ENCODE assay signal across 8 cellular contexts in the genomic region with DNA sequence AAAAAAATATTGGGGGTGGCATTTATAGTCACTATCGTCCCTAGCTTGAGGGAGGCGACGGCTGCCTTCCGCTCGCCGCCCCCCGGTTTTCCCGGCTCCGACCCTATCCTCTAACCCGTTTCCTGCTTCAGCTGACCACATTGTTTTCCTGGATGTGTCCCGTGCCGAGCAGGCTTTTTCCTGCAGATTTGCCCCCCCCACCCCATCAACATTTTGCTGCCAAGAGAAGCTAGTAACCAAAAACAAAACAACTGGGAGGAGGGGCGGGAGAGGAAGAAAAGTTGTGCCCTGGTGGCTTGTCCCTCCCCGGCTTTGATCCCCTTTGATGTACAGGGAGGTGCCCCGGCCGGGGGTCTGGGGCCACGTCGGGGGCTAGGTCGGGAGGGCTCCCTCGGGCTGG. TPM values are rescaled to one million over a fixed set of nuclear protein-coding genes. Genes with fewer than 3 reads are reported as not detected.
DNase-seq lines count a peak whose midpoint lies in the region; ATAC-seq and TF ChIP-seq lines count a peak whose summit lies in the region.
"Not testable (repeated sequence)": the region's sequence is repeated elsewhere in the genome, so short reads cannot be mapped to it uniquely, and the experiment has no call there.

No MANE protein-coding gene starts in this region.

- H3K4me1 Mint-ChIP-seq in activated CD4-positive, alpha-beta T cell treated with anti-CD3 and anti-CD28 coated beads, Interleukin-2, amount 10 ng/mL, durations not matched to agents 24 days and 14 days; stimulated activated naive B cell treated with anti-CD40 and anti-IgM and Interleukin-4, amounts not matched to agents 10 μg/mL and 1 μg/mL and 100 μg/mL, for 72 hours: not testable (repeated sequence)

- not testable (repeated sequence) for H3K4me2 ChIP-seq in GM23248 (ENCODE audit: unreplicated experiment)

- peak overlapping the region; percentile 89 for H3K4me3 Mint-ChIP-seq in activated CD4-positive, alpha-beta T cell treated with anti-CD3 and anti-CD28 coated beads, Interleukin-2, amount 10 ng/mL, durations not matched to agents 24 days and 14 days
- peak overlapping the region in 1 of 2 donors; percentile 87 for H3K4me3 Mint-ChIP-seq in stimulated activated naive B cell treated with anti-CD40 and anti-IgM and Interleukin-4, amounts not matched to agents 10 μg/mL and 1 μg/mL and 100 μg/mL, for 72 hours

- POLR2A ChIA-PET in AG04450 (lab: Yijun Ruan, JAX); Panc1 (lab: Charles Lee): not testable (repeated sequence)

- not testable (repeated sequence) for BruUV-seq in Panc1 (replicated peaks; lab: Mats Ljungman, UMichigan)

- H3K4me3 ChIP-seq in AG04450 (ENCODE audit: low read depth, low read length), result peak overlapping the region; percentile 35; the same call in 1 of the 2 replicates
- H3K4me3 ChIP-seq in GM23248, result peak overlapping the region; percentile 45; the same call in 1 of the 2 replicates
- peak overlapping the region; percentile 15 to 18; a peak in 2 of 4 replicates for H3K4me3 ChIP-seq in Panc1 (ENCODE audit: low read depth in 2 of 2, low read length in 2 of 2)
- not testable (repeated sequence) for H3K4me3 ChIP-seq in body of pancreas; lower leg skin (ENCODE audit: low read depth, poor library complexity, severe bottlenecking)
- peak overlapping the region; percentile 33 for H3K4me3 ChIP-seq in fibroblast of pulmonary artery (replicated peaks; ENCODE audit: low read depth, low read length)

- not testable (repeated sequence) for H3K27ac ChIP-seq in AG04450 (ENCODE audit: low read depth, low read length); GM23248; Panc1 (ENCODE audit: low read length)
- H3K27ac ChIP-seq in body of pancreas, result peak overlapping the region in 1 of 4 donors; percentile 25

- H3K79me2 ChIP-seq in GM23248 (ENCODE audit: insufficient read depth), result not testable (repeated sequence)

- not testable (repeated sequence) for H3K27me3 Mint-ChIP-seq in activated CD4-positive, alpha-beta T cell treated with anti-CD3 and anti-CD28 coated beads, Interleukin-2, amount 10 ng/mL, durations not matched to agents 24 days and 14 days; stimulated activated naive B cell treated with anti-CD40 and anti-IgM and Interleukin-4, amounts not matched to agents 10 μg/mL and 1 μg/mL and 100 μg/mL, for 72 hours

- H3K4me1 ChIP-seq in GM23248 (ENCODE audit: insufficient read depth); Panc1 (ENCODE audit: control insufficient read depth, insufficient read depth, low read length); body of pancreas: not testable (repeated sequence)

- CTCF ChIA-PET in AG04450 (lab: Charles Lee); Panc1 (lab: Charles Lee): not testable (repeated sequence)

- not testable (repeated sequence) for H3K36me3 Mint-ChIP-seq in activated CD4-positive, alpha-beta T cell treated with anti-CD3 and anti-CD28 coated beads, Interleukin-2, amount 10 ng/mL, durations not matched to agents 24 days and 14 days (ENCODE audit: low read depth); stimulated activated naive B cell treated with anti-CD40 and anti-IgM and Interleukin-4, amounts not matched to agents 10 μg/mL and 1 μg/mL and 100 μg/mL, for 72 hours

- in situ Hi-C loops in GM23248 (cut with MboI); Panc1 (cut with HindIII; ENCODE audit: low pct_unique_long_range_greater_than_20kb, low sequenced_read_pairs): not testable (repeated sequence)

- H3K9me2 ChIP-seq in GM23248 (ENCODE audit: insufficient read depth), result not testable (repeated sequence)

- peak overlapping the region; percentile 89 for H3K27ac Mint-ChIP-seq in activated CD4-positive, alpha-beta T cell treated with anti-CD3 and anti-CD28 coated beads, Interleukin-2, amount 10 ng/mL, durations not matched to agents 24 days and 14 days
- peak overlapping the region; percentile 47 for H3K27ac Mint-ChIP-seq in stimulated activated naive B cell treated with anti-CD40 and anti-IgM and Interleukin-4, amounts not matched to agents 10 μg/mL and 1 μg/mL and 100 μg/mL, for 72 hours

- H3K9me3 Mint-ChIP-seq in activated CD4-positive, alpha-beta T cell treated with anti-CD3 and anti-CD28 coated beads, Interleukin-2, amount 10 ng/mL, durations not matched to agents 24 days and 14 days; stimulated activated naive B cell treated with anti-CD40 and anti-IgM and Interleukin-4, amounts not matched to agents 10 μg/mL and 1 μg/mL and 100 μg/mL, for 72 hours: not testable (repeated sequence)

- H3K9ac ChIP-seq in GM23248, result 0 out of 2 replicates have a peak overlapping the region, but pooled peaks have one; percentile 31

- H2AFZ ChIP-seq in GM23248, result not testable (repeated sequence)

- ATAC-seq in Panc1; body of pancreas; stimulated activated naive B cell treated with anti-CD40 and anti-IgM and Interleukin-4, amounts not matched to agents 10 μg/mL and 1 μg/mL and 100 μg/mL, for 72 hours (replicated peaks): not testable (repeated sequence)

- H3K9me3 ChIP-seq in AG04450 (ENCODE audit: control insufficient read depth, insufficient read depth, low read length); GM23248 (ENCODE audit: low read depth); Panc1 (ENCODE audit: control insufficient read depth, insufficient read depth, low read depth, low read length); body of pancreas: not testable (repeated sequence)

- WGBS in GM23248 (ENCODE audit: low coverage in 1 of 2, low lambda C conversion rate in 2 of 2, missing lambda C conversion rate in 2 of 2), 2 experiments, result 0% methylated on average over 9 of the region's 20 CpGs; no CpG with 5 or more reads in 1 of the 2 experiments
- WGBS in body of pancreas, 2 donors, result 0% methylated on average over 2 of the region's 20 CpGs; no CpG with 5 or more reads in 1 of the 2 donors
- no CpG with 5 or more reads among the region's 20 CpGs for WGBS in lower leg skin, 2 donors

- intact Hi-C loops in Panc1 (cut with micrococcal nuclease; ENCODE audit: unreplicated experiment); activated CD4-positive, alpha-beta T cell treated with anti-CD3 and anti-CD28 coated beads, Interleukin-2, amount 10 ng/mL, durations not matched to agents 24 days and 14 days (cut with micrococcal nuclease); body of pancreas (cut with DNase I); lower leg skin (cut with DNase I; ENCODE audit: low total_unique reads): not testable (repeated sequence)

- H3K27me3 ChIP-seq in AG04450 (ENCODE audit: control insufficient read depth, insufficient read depth, low read length); GM23248 (replicated peaks; ENCODE audit: insufficient read depth); Panc1 (ENCODE audit: control insufficient read depth, insufficient read depth, low read length); body of pancreas: not testable (repeated sequence)

- H4K20me1 ChIP-seq in GM23248 (ENCODE audit: insufficient read depth), result not testable (repeated sequence)

- H3K36me3 ChIP-seq in GM23248 (ENCODE audit: low read depth); Panc1 (ENCODE audit: control insufficient read depth, insufficient read depth, low read length); body of pancreas (replicated peaks in 1 of 2; ENCODE audit: insufficient read depth in 1 of 2, low read depth in 2 of 2): not testable (repeated sequence)

- DNase-seq in AG04450 (ENCODE audit: low read depth, low spot score); GM23248; Panc1 (ENCODE audit: low read depth, low spot score); activated CD4-positive, alpha-beta T cell treated with anti-CD3 and anti-CD28 coated beads, Interleukin-2, amount 10 ng/mL, durations not matched to agents 24 days and 14 days; fibroblast of pulmonary artery (ENCODE audit: low read depth); stimulated activated naive B cell treated with anti-CD40 and anti-IgM and Interleukin-4, amounts not matched to agents 10 μg/mL and 1 μg/mL and 100 μg/mL, for 72 hours: not testable (repeated sequence)
- DNase-seq in body of pancreas (peak; percentile 8 to 21 (median 20)), lower leg skin (ENCODE audit: low spot score in 2 of 2) (peak; percentile 36 to 82)

- not testable (repeated sequence) for H3F3A ChIP-seq in GM23248 (ENCODE audit: insufficient read depth)

- not testable (repeated sequence) for TF ChIP-seq POLR2A in body of pancreas (IDR thresholded peaks at IDR 0.05); lower leg skin (IDR thresholded peaks at IDR 0.05)

- not testable (repeated sequence) for TF ChIP-seq CTCF in AG04450 (IDR thresholded peaks at IDR 0.05; ENCODE audit: low read depth, low read length); Panc1 (IDR thresholded peaks at IDR 0.05); body of pancreas (IDR thresholded peaks at IDR 0.05); fibroblast of pulmonary artery (IDR thresholded peaks at IDR 0.05; ENCODE audit: low read length, missing control alignments); lower leg skin (IDR thresholded peaks at IDR 0.05)

RNA-seq across cellular contexts. Expression of a gene that starts 1.4 kb away (rescaled TPM):
- polyA plus RNA-seq in AG04450 (2011; rRNA removed) (9.2 and 9.4 TPM in 2 replicates), GM23248 (2016; fragmentation: Nextera tagmentation; extraction: Ambion mirVana) (13.9 and 15.6 TPM in 2 replicates)
- 16.6 and 25.2 TPM in 2 replicates for polyA minus RNA-seq in AG04450 (2011; rRNA and poly(A)+ RNA removed)
- 11.5 and 21.5 TPM in 2 replicates for total RNA-seq in GM23248 (2014; rRNA removed; shearing (Covaris generic))
- total RNA-seq in Panc1 (2021; ENCODE audit: unreplicated experiment) (50.5 TPM), body of pancreas (1 to 10 TPM; 4.6 to 9.3 TPM), lower leg skin (10 to 100 TPM; 41.3 to 57.7 (median 55.5) TPM)
- 20.2 TPM for polyA plus RNA-seq in Panc1 (2012; ENCODE audit: insufficient read length)
- 40.8 and 47.5 TPM in 2 replicates for total RNA-seq in activated CD4-positive, alpha-beta T cell treated with anti-CD3 and anti-CD28 coated beads, Interleukin-2, amount 10 ng/mL, durations not matched to agents 24 days and 14 days

RNA-seq across cellular contexts. Expression of a gene that starts 2.1 kb away (rescaled TPM):
- polyA plus RNA-seq in AG04450 (2011; rRNA removed) (1.8 and 3.5 TPM in 2 replicates), GM23248 (2016; fragmentation: Nextera tagmentation; extraction: Ambion mirVana) (2.2 and 3.1 TPM in 2 replicates)
- polyA minus RNA-seq in AG04450 (2011; rRNA and poly(A)+ RNA removed), result 2.0 and 4.0 TPM in 2 replicates
- total RNA-seq in GM23248 (2014; rRNA removed; shearing (Covaris generic)), result 0.51 and 1.9 TPM in 2 replicates
- total RNA-seq in Panc1 (2021; ENCODE audit: unreplicated experiment) (24.9 TPM), body of pancreas (not detected), lower leg skin (1 to 10 TPM in 3 of 4 donors, under 1 TPM in 1; 0.88 to 3.3 (median 1.6) TPM)
- 21.9 TPM for polyA plus RNA-seq in Panc1 (2012; ENCODE audit: insufficient read length)
- total RNA-seq in activated CD4-positive, alpha-beta T cell treated with anti-CD3 and anti-CD28 coated beads, Interleukin-2, amount 10 ng/mL, durations not matched to agents 24 days and 14 days, result 21.6 and 23.0 TPM in 2 replicates
